34 cellular contexts compared by ENCODE assay signal in the genomic region with DNA sequence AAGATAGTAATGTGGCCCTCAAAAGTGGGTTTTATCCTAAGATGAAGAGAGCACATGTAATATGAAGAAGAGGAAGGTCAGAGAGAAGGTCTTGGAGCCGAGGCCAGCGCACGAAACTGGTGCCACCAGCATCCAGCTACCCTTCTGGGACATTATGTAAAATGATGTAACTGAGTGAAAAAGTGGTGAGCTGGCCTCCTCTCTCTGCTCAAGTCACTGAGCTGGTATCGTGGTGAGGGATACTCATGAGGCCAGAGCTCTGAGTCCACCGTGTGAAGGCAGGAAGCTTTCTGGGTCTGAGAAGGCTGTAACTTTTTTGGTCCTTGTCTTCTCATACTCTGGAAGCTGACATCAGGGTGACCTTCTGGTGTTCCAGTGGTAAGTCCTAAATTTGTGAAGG. TPM values are rescaled to one million over a fixed set of nuclear protein-coding genes. Genes with fewer than 3 reads are reported as not detected.
DNase-seq lines count a peak whose midpoint lies in the region; TF ChIP-seq lines count a peak whose summit lies in the region.
"Had no signal": no experiment of that assay in that cellular context is flagged by ENCODE, and none has a peak within 500 bp of the region (broad histone marks: within the 10 kb centered on the region; RNA-seq: fewer than 3 reads in every experiment).

No MANE protein-coding gene starts in this region.

- CTCF ChIA-PET in activated naive CD4-positive, alpha-beta T cell treated with anti-CD3 and anti-CD28 coated beads for 36 hours (lab: Charles Lee): interaction anchor here (0.7 kb wide), 1 partner anchor 77 kb away, joined by 5 read pairs; a partner anchor contains a TSS
- CTCF ChIA-PET in mammary epithelial cell (lab: Charles Lee; ENCODE audit: low non-redundant PET): no interaction called here

- no peak overlapping the region for H2AFZ ChIP-seq in mammary epithelial cell (ENCODE audit: low read depth, low read length)

- H3K9me3 ChIP-seq in adipocyte (ENCODE audit: control insufficient read depth, low read length): no peaks in the 10 kb centered on the region
- H3K9me3 ChIP-seq in mammary epithelial cell (replicated peaks; ENCODE audit: insufficient read depth, low read length): no peaks in the 10 kb centered on the region
- H3K9me3 ChIP-seq: esophagus muscularis mucosa, gastroesophageal sphincter, lower lobe of right lung, mucosa of descending colon, thoracic aorta had no signal

- H3K9ac ChIP-seq in adipocyte (ENCODE audit: low read length) (peak overlapping the region; percentile 13), mammary epithelial cell (ENCODE audit: insufficient read depth, low read length) (no peak overlapping the region)

- TF ChIP-seq POLR2A in erythroblast (IDR thresholded peaks at IDR 0.05; ENCODE audit: low read length): no peak

- BruUV-seq in mammary epithelial cell (replicated peaks; lab: Mats Ljungman, UMichigan): no TSS peak

- H3K4me1 ChIP-seq in adipocyte (ENCODE audit: control insufficient read depth, insufficient read depth, low read length) (no peaks in the 10 kb centered on the region), mammary epithelial cell (ENCODE audit: insufficient read depth, low read length) (no peaks in the 10 kb centered on the region)
- H3K4me1 ChIP-seq: gastroesophageal sphincter, lower lobe of right lung had no signal

- H3K36me3 ChIP-seq in adipocyte (ENCODE audit: control insufficient read depth, insufficient read depth, low read length, severe bottlenecking): peaks cover 30% of the 10 kb centered on the region
- H3K36me3 ChIP-seq in mammary epithelial cell (ENCODE audit: insufficient read depth, low read length): peaks cover 2% of the 10 kb centered on the region

- H3K79me2 ChIP-seq in mammary epithelial cell (ENCODE audit: insufficient read depth, low read length): peaks cover 27% of the 10 kb centered on the region

- intact Hi-C loops in activated naive CD4-positive, alpha-beta T cell treated with anti-CD3 and anti-CD28 coated beads for 36 hours (cut with micrococcal nuclease): no loop called here
- intact Hi-C loops in mammary epithelial cell (cut with micrococcal nuclease): no loop called here

- peaks cover 4% of the 10 kb centered on the region for H3K9me3 Mint-ChIP-seq in progenitor cell of endocrine pancreas (ENCODE audit: low read depth)
- peaks cover 2% of the 10 kb centered on the region for H3K9me3 Mint-ChIP-seq in activated naive CD4-positive, alpha-beta T cell treated with anti-CD3 and anti-CD28 coated beads for 36 hours
- H3K9me3 Mint-ChIP-seq: CD8-positive, alpha-beta memory T cell; dendritic cell treated with granulocyte-macrophage colony-stimulating factor and Interleukin-4, amounts not matched to agents 40 ng/mL and 50 ng/mL, for 4 days; stimulated activated naive CD8-positive, alpha-beta T cell treated with anti-CD3 and anti-CD28 coated beads, Interleukin-15, Interleukin-2, amounts not matched to agents 100 ng/mL and 50 ng/mL, for 24 hours; T-helper 2 cell treated with Interferon-gamma antibody and Interleukin-4, amounts not matched to agents 5 μg/mL and 100 μg/mL, for 36 hours had no signal

- DNase-seq in ELR (ENCODE audit: low read depth): peak; percentile 19
- no peak for DNase-seq in adipocyte (ENCODE audit: low read depth)
- peak; percentile 15 to 57 for DNase-seq in erythroblast (lab: John Stamatoyannopoulos, UW)
- DNase-seq in progenitor cell of endocrine pancreas (ENCODE audit: low spot score, unreplicated experiment): no peak
- DNase-seq in activated naive CD4-positive, alpha-beta T cell treated with anti-CD3 and anti-CD28 coated beads for 36 hours: no peak
- DNase-seq in NCI-H2081 treated with DMSO at 0.1 percent for 48 hours (lab: John Stamatoyannopoulos, UW): no peak
- DNase-seq in mammary epithelial cell: no peak
- DNase-seq: ACHN; activated CD4-positive, alpha-beta memory T cell treated with anti-CD3 and anti-CD28 coated beads for 36 hours; activated CD4-positive, alpha-beta T cell treated with anti-CD3 and anti-CD28 coated beads for 1 hour; activated CD8-positive, alpha-beta memory T cell treated with anti-CD3 and anti-CD28 coated beads, Interleukin-2, amount 50 U/mL, for 4 hours; aorta; CD8-positive, alpha-beta memory T cell; KG1; lower lobe of right lung; mucosa of descending colon; NCI-H2029; NCI-H69; SHP77; small intestine; stimulated activated CD4-positive, alpha-beta T cell treated with anti-CD3 and anti-CD28 coated beads, Interleukin-1b, Interleukin-23, amount 100 ng/mL, for 48 hours had no signal

- 100% methylated on average over 5 of the region's 5 CpGs for WGBS in mammary epithelial cell (ENCODE audit: low coverage, missing lambda C conversion rate)

- dilution Hi-C loops in mammary epithelial cell (cut with HindIII; ENCODE audit: low sequenced_read_pairs): loop anchor here (5.0 kb wide), 3 partner anchors 37 to 92 kb away; no protein-coding TSS in a partner anchor

- H3K4me3 ChIP-seq in adipocyte (ENCODE audit: low read length) (no peak overlapping the region), mammary epithelial cell (replicated peaks in 1 of 3; ENCODE audit: insufficient read depth in 1 of 3, low read depth in 2 of 3, low read length in 3 of 3) (no peak overlapping the region)
- H3K4me3 ChIP-seq: esophagus muscularis mucosa, gastroesophageal sphincter, lower lobe of right lung, mucosa of descending colon, thoracic aorta had no signal

- no peaks in the 10 kb centered on the region for H4K20me1 ChIP-seq in mammary epithelial cell (ENCODE audit: insufficient read depth, low read length)

- no peaks in the 10 kb centered on the region for H3K4me1 Mint-ChIP-seq in progenitor cell of endocrine pancreas (ENCODE audit: low read depth)
- no peaks in the 10 kb centered on the region for H3K4me1 Mint-ChIP-seq in activated naive CD4-positive, alpha-beta T cell treated with anti-CD3 and anti-CD28 coated beads for 36 hours (ENCODE audit: low read depth)
- H3K4me1 Mint-ChIP-seq: nephron had no signal

- TF ChIP-seq CTCF in progenitor cell of endocrine pancreas (IDR thresholded peaks at IDR 0.05; ENCODE audit: unreplicated experiment): no peak
- TF ChIP-seq CTCF in mammary epithelial cell (conservative IDR thresholded peaks at IDR 0.05 in 1 of 2, IDR thresholded peaks at IDR 0.05 in 1 of 2; ENCODE audit: extremely low read depth in 1 of 2, insufficient read depth in 1 of 2, low read depth in 1 of 2, low read length in 2 of 2): no peak

- no peak overlapping the region for H3K4me2 ChIP-seq in mammary epithelial cell (ENCODE audit: insufficient read depth, low read depth, low read length)

- in situ Hi-C loops in mammary epithelial cell (cut with MboI; ENCODE audit: low sequenced_read_pairs in 2 of 2): no loop called here

- H3K36me3 Mint-ChIP-seq in progenitor cell of endocrine pancreas (ENCODE audit: insufficient read depth): peaks cover 25% of the 10 kb centered on the region
- peaks cover 9% of the 10 kb centered on the region for H3K36me3 Mint-ChIP-seq in activated naive CD4-positive, alpha-beta T cell treated with anti-CD3 and anti-CD28 coated beads for 36 hours (ENCODE audit: low read depth)

- H3K4me3 Mint-ChIP-seq in progenitor cell of endocrine pancreas (ENCODE audit: low read depth): no peak overlapping the region
- H3K4me3 Mint-ChIP-seq in activated naive CD4-positive, alpha-beta T cell treated with anti-CD3 and anti-CD28 coated beads for 36 hours: no peak overlapping the region
- H3K4me3 Mint-ChIP-seq: activated CD4-positive, alpha-beta memory T cell treated with anti-CD3 and anti-CD28 coated beads for 36 hours; CD8-positive, alpha-beta memory T cell; dendritic cell treated with granulocyte-macrophage colony-stimulating factor and Interleukin-4, amounts not matched to agents 40 ng/mL and 50 ng/mL, for 4 days; nephron; stimulated activated naive CD8-positive, alpha-beta T cell treated with anti-CD3 and anti-CD28 coated beads, Interleukin-15, Interleukin-2, amounts not matched to agents 100 ng/mL and 50 ng/mL, for 24 hours; T-helper 2 cell treated with Interferon-gamma antibody and Interleukin-4, amounts not matched to agents 5 μg/mL and 100 μg/mL, for 36 hours had no signal

- no peaks in the 10 kb centered on the region for H3K27me3 Mint-ChIP-seq in progenitor cell of endocrine pancreas
- H3K27me3 Mint-ChIP-seq in activated naive CD4-positive, alpha-beta T cell treated with anti-CD3 and anti-CD28 coated beads for 36 hours (ENCODE audit: low read depth): no peaks in the 10 kb centered on the region
- H3K27me3 Mint-ChIP-seq: activated CD4-positive, alpha-beta memory T cell treated with anti-CD3 and anti-CD28 coated beads for 36 hours; dendritic cell treated with granulocyte-macrophage colony-stimulating factor and Interleukin-4, amounts not matched to agents 40 ng/mL and 50 ng/mL, for 4 days; stimulated activated naive CD8-positive, alpha-beta T cell treated with anti-CD3 and anti-CD28 coated beads, Interleukin-15, Interleukin-2, amounts not matched to agents 100 ng/mL and 50 ng/mL, for 24 hours had no signal

- H3K27ac ChIP-seq in mammary epithelial cell (ENCODE audit: insufficient read depth, low read depth, low read length): no peak overlapping the region
- H3K27ac ChIP-seq: esophagus muscularis mucosa, gastroesophageal sphincter, lower lobe of right lung, thoracic aorta had no signal

- peak overlapping the region; percentile 27 for H3K27ac Mint-ChIP-seq in progenitor cell of endocrine pancreas
- no peak overlapping the region for H3K27ac Mint-ChIP-seq in activated naive CD4-positive, alpha-beta T cell treated with anti-CD3 and anti-CD28 coated beads for 36 hours
- H3K27ac Mint-ChIP-seq: activated CD4-positive, alpha-beta memory T cell treated with anti-CD3 and anti-CD28 coated beads for 36 hours; dendritic cell treated with granulocyte-macrophage colony-stimulating factor and Interleukin-4, amounts not matched to agents 40 ng/mL and 50 ng/mL, for 4 days; nephron; stimulated activated naive CD8-positive, alpha-beta T cell treated with anti-CD3 and anti-CD28 coated beads, Interleukin-15, Interleukin-2, amounts not matched to agents 100 ng/mL and 50 ng/mL, for 24 hours; T-helper 2 cell treated with Interferon-gamma antibody and Interleukin-4, amounts not matched to agents 5 μg/mL and 100 μg/mL, for 36 hours had no signal

- no peaks in the 10 kb centered on the region for H3K27me3 ChIP-seq in adipocyte (replicated peaks; ENCODE audit: control insufficient read depth, insufficient read depth, low read length)
- H3K27me3 ChIP-seq in mammary epithelial cell (ENCODE audit: insufficient read depth, low read length): no peaks in the 10 kb centered on the region
- H3K27me3 ChIP-seq: esophagus muscularis mucosa, gastroesophageal sphincter had no signal

RNA-seq across cellular contexts. Expression of a gene that starts 25.1 kb away (rescaled TPM):
- 27.3 and 27.4 TPM in 2 replicates for total RNA-seq in progenitor cell of endocrine pancreas
- total RNA-seq in activated naive CD4-positive, alpha-beta T cell treated with anti-CD3 and anti-CD28 coated beads for 36 hours: 10 to 100 TPM; 11.3 to 12.3 TPM
- total RNA-seq in mammary epithelial cell: 10 to 100 TPM; 29.2 to 47.3 TPM
- polyA plus RNA-seq in mammary epithelial cell: 26.3 TPM
- 18.2 TPM for polyA minus RNA-seq in mammary epithelial cell

RNA-seq across cellular contexts. Expression of a gene that starts 27.0 kb away (rescaled TPM):
- 41.9 and 44.7 TPM in 2 replicates for total RNA-seq in progenitor cell of endocrine pancreas
- 10 to 100 TPM; 50.8 to 50.9 TPM for total RNA-seq in activated naive CD4-positive, alpha-beta T cell treated with anti-CD3 and anti-CD28 coated beads for 36 hours
- total RNA-seq in mammary epithelial cell: 100 to 1,000 TPM; 176 to 484 TPM
- polyA plus RNA-seq in mammary epithelial cell: 25.9 TPM
- polyA minus RNA-seq in mammary epithelial cell: 123 TPM

RNA-seq across cellular contexts. Expression of a gene that starts 44.7 kb away (rescaled TPM):
- total RNA-seq in progenitor cell of endocrine pancreas (2.6 and 4.6 TPM in 2 replicates), mammary epithelial cell (not detected)
- total RNA-seq in activated naive CD4-positive, alpha-beta T cell treated with anti-CD3 and anti-CD28 coated beads for 36 hours: not detected
- not detected for polyA plus RNA-seq in mammary epithelial cell
- polyA minus RNA-seq in mammary epithelial cell: not detected
- total RNA-seq: activated CD4-positive, alpha-beta memory T cell treated with anti-CD3 and anti-CD28 coated beads for 36 hours; activated naive CD4-positive, alpha-beta T cell treated with anti-CD3 and anti-CD28 coated beads, Interleukin-2, amount 50 U/mL, for 72 hours; aorta; cardiac septum; CD8-positive, alpha-beta memory T cell; esophagus muscularis mucosa; H4; MCF 10A; omental fat pad; renal cortical epithelial cell; thoracic aorta had no signal
- polyA plus RNA-seq: CD8-positive, alpha-beta memory T cell had no signal

Comparison
In these comparisons a context has a peak if more than half of its experiments do, and no peak if none do; other contexts are left out.
1. DNase-seq: peak in ELR (single experiment) and erythroblast (2 of 2); none in adipocyte (single experiment), progenitor cell of endocrine pancreas (single experiment), activated naive CD4-positive, alpha-beta T cell treated with anti-CD3 and anti-CD28 coated beads for 36 hours (single experiment), NCI-H2081 treated with DMSO at 0.1 percent for 48 hours (single experiment) and mammary epithelial cell (single experiment).